Comparison of ENCODE assay signal across 15 cellular contexts in genomic region chr17:76270127-76270592, GRCh38. TPM values are rescaled to one million over a fixed set of nuclear protein-coding genes. Genes with fewer than 3 reads are reported as not detected.
DNase-seq lines count a peak whose midpoint lies in the region.
"Had no signal": no experiment of that assay in that cellular context is flagged by ENCODE, and none has a peak within 500 bp of the region (broad histone marks: within the 10 kb centered on the region; RNA-seq: fewer than 3 reads in every experiment).

No MANE protein-coding gene starts in this region.

- H3K36me3 ChIP-seq in KOPT-K1 (ENCODE audit: insufficient read depth, low read length) = peaks cover 70% of the 10 kb centered on the region

- H3K27ac ChIP-seq in KOPT-K1 (ENCODE audit: low read depth, low read length, poor library complexity, severe bottlenecking) = peak overlapping the region; percentile 84
- H3K27ac ChIP-seq: ascending aorta had no signal

- H3K9me3 Mint-ChIP-seq in activated CD4-positive, alpha-beta T cell treated with anti-CD3 and anti-CD28 coated beads, Interleukin-2, amount 10 ng/mL, durations not matched to agents 24 days and 14 days = no peaks in the 10 kb centered on the region
- no peaks in the 10 kb centered on the region for H3K9me3 Mint-ChIP-seq in activated naive CD8-positive, alpha-beta T cell (ENCODE audit: low read depth)
- H3K9me3 Mint-ChIP-seq: H9 had no signal

- peak overlapping the region; percentile 94 for H3K4me3 Mint-ChIP-seq in activated CD4-positive, alpha-beta T cell treated with anti-CD3 and anti-CD28 coated beads, Interleukin-2, amount 10 ng/mL, durations not matched to agents 24 days and 14 days
- H3K4me3 Mint-ChIP-seq in activated naive CD8-positive, alpha-beta T cell = peak overlapping the region; percentile 92
- H3K4me3 Mint-ChIP-seq: H9 had no signal

- intact Hi-C loops in activated CD4-positive, alpha-beta T cell treated with anti-CD3 and anti-CD28 coated beads, Interleukin-2, amount 10 ng/mL, durations not matched to agents 24 days and 14 days (cut with micrococcal nuclease) = loop anchor here (5.0 kb wide), 1 partner anchor 198 kb away; the partner anchor contains the start of genes GALR2 and SRP68

- peaks cover 48% of the 10 kb centered on the region for H3K4me1 Mint-ChIP-seq in activated CD4-positive, alpha-beta T cell treated with anti-CD3 and anti-CD28 coated beads, Interleukin-2, amount 10 ng/mL, durations not matched to agents 24 days and 14 days
- peaks cover 59% of the 10 kb centered on the region for H3K4me1 Mint-ChIP-seq in activated naive CD8-positive, alpha-beta T cell (ENCODE audit: low read depth)

- no peaks in the 10 kb centered on the region for H3K27me3 Mint-ChIP-seq in activated CD4-positive, alpha-beta T cell treated with anti-CD3 and anti-CD28 coated beads, Interleukin-2, amount 10 ng/mL, durations not matched to agents 24 days and 14 days
- H3K27me3 Mint-ChIP-seq in activated naive CD8-positive, alpha-beta T cell = no peaks in the 10 kb centered on the region

- peaks cover 47% of the 10 kb centered on the region for H3K36me3 Mint-ChIP-seq in activated CD4-positive, alpha-beta T cell treated with anti-CD3 and anti-CD28 coated beads, Interleukin-2, amount 10 ng/mL, durations not matched to agents 24 days and 14 days (ENCODE audit: low read depth)
- peaks cover 6% of the 10 kb centered on the region for H3K36me3 Mint-ChIP-seq in activated naive CD8-positive, alpha-beta T cell

- H3K27ac Mint-ChIP-seq in activated CD4-positive, alpha-beta T cell treated with anti-CD3 and anti-CD28 coated beads, Interleukin-2, amount 10 ng/mL, durations not matched to agents 24 days and 14 days = peak overlapping the region; percentile 99
- H3K27ac Mint-ChIP-seq in activated naive CD8-positive, alpha-beta T cell = peak overlapping the region; percentile 99

- no peaks in the 10 kb centered on the region for H3K9me3 ChIP-seq in KOPT-K1 (ENCODE audit: insufficient read depth, low read length, poor library complexity, severe bottlenecking)
- H3K9me3 ChIP-seq: ascending aorta had no signal

- DNase-seq in activated CD4-positive, alpha-beta T cell treated with anti-CD3 and anti-CD28 coated beads, Interleukin-2, amount 10 ng/mL, durations not matched to agents 24 days and 14 days = peak; percentile 70
- DNase-seq in activated CD4-positive, alpha-beta T cell treated with anti-CD3 and anti-CD28 coated beads for 1 hour = no peak
- peak; percentile 76 for DNase-seq in stimulated activated CD8-positive, alpha-beta memory T cell treated with anti-CD3 and anti-CD28 coated beads, Interleukin-4, amount 100 ng/mL, for 48 hours
- DNase-seq in superior temporal gyrus (ENCODE audit: extremely low spot score) (no peak), NCI-H1436 treated with DMSO at 0.1 percent for 48 hours (lab: John Stamatoyannopoulos, UW) (no peak), activated gamma-delta T cell (lab: John Stamatoyannopoulos, UW) (no peak)
- DNase-seq: EL, H9, Kasumi-1, midbrain, NCI-H2107, PC-3 had no signal

RNA-seq across cellular contexts. Expression of gene UBALD2, which starts 5.0 kb away (rescaled TPM):
- total RNA-seq in activated CD4-positive, alpha-beta T cell treated with anti-CD3 and anti-CD28 coated beads, Interleukin-2, amount 10 ng/mL, durations not matched to agents 24 days and 14 days = 184 and 189 TPM in 2 replicates

RNA-seq across cellular contexts. Expression of gene RNF157, which starts 29.9 kb away (rescaled TPM):
- 35.0 and 42.4 TPM in 2 replicates for total RNA-seq in activated CD4-positive, alpha-beta T cell treated with anti-CD3 and anti-CD28 coated beads, Interleukin-2, amount 10 ng/mL, durations not matched to agents 24 days and 14 days

RNA-seq across cellular contexts. Expression of gene QRICH2, which starts 37.9 kb away (rescaled TPM):
- 2.2 and 2.5 TPM in 2 replicates for total RNA-seq in activated CD4-positive, alpha-beta T cell treated with anti-CD3 and anti-CD28 coated beads, Interleukin-2, amount 10 ng/mL, durations not matched to agents 24 days and 14 days

Comparison
In these comparisons a context has a peak if more than half of its experiments do, and no peak if none do; other contexts are left out.
1. DNase-seq: peak in activated CD4-positive, alpha-beta T cell treated with anti-CD3 and anti-CD28 coated beads, Interleukin-2, amount 10 ng/mL, durations not matched to agents 24 days and 14 days (single experiment) and stimulated activated CD8-positive, alpha-beta memory T cell treated with anti-CD3 and anti-CD28 coated beads, Interleukin-4, amount 100 ng/mL, for 48 hours (single experiment); none in activated CD4-positive, alpha-beta T cell treated with anti-CD3 and anti-CD28 coated beads for 1 hour (single experiment), superior temporal gyrus (single experiment), NCI-H1436 treated with DMSO at 0.1 percent for 48 hours (single experiment) and activated gamma-delta T cell (single experiment).